ENCODE assay signal across 10 cellular contexts in the genomic region with DNA sequence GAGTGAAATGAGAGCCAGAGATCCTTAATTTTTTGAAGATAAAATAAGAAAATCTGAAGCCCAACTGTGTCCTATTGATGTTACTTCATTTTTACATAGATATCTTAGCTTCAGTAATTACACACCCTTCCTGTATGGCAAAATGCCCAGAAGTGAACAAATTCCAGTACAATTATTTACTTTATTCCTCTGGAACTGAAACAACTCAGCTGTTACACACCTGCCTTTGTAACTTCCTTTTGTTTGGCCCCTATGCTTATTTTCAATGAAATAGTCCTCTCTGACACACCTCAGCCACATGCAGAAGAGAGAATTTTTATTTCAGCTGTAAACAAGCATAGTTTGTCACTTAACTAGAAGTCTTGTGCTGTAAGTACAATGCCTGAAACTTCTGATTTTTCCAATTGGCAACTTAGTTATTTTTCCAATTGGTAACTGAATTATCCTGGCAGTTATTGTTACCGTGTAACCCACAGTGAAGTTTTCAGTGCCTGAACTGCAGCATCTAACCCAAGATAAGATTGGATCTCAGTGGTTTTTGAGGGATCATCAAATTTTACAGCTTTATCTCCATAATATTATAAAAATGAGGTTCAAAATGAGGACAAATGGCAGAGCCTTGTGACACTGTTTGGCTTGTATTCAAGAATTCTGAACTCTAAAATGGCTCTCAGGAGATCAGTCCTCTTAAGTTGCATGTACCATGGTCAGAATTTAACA.
DNase-seq lines count a peak whose midpoint lies in the region; ATAC-seq and TF ChIP-seq lines count a peak whose summit lies in the region.
"Had no signal": no experiment of that assay in that cellular context is flagged by ENCODE, and none has a peak within 500 bp of the region (broad histone marks: within the 10 kb centered on the region; RNA-seq: fewer than 3 reads in every experiment).

No MANE protein-coding gene starts in this region.

- no peaks in the 10 kb centered on the region for H3K9me3 ChIP-seq in left ventricle myocardium inferior (replicated peaks)
- H3K9me3 ChIP-seq in aorta (ENCODE audit: control insufficient read depth, low read length), result no peaks in the 10 kb centered on the region

- peaks cover 33% of the 10 kb centered on the region for H3K4me1 ChIP-seq in left ventricle myocardium inferior
- H3K4me1 ChIP-seq in aorta (ENCODE audit: control insufficient read depth in 1 of 2, insufficient read depth in 2 of 2, low read length in 2 of 2), result peaks cover 0 to 3% of the 10 kb centered on the region in 2 donors

- H3K36me3 ChIP-seq in left ventricle myocardium inferior (no peaks in the 10 kb centered on the region), aorta (ENCODE audit: control insufficient read depth in 1 of 2, insufficient read depth in 2 of 2, low read length in 1 of 2) (no peaks in the 10 kb centered on the region)

- no peaks in the 10 kb centered on the region for H3K27me3 ChIP-seq in left ventricle myocardium inferior (ENCODE audit: low read depth)
- H3K27me3 ChIP-seq in aorta (ENCODE audit: control insufficient read depth in 1 of 2, insufficient read depth in 2 of 2, low read length in 1 of 2), result no peaks in the 10 kb centered on the region

- ATAC-seq in aorta (ENCODE audit: low FRiP score) (peak; percentile 11), GM19035 (IDR thresholded peaks at IDR 0.05; ENCODE audit: unreplicated experiment) (no peak)
- ATAC-seq: stimulated activated effector memory CD8-positive, alpha-beta T cell treated with anti-CD3 and anti-CD28 coated beads, Interleukin-12 subunit alpha, Interleukin-12 subunit beta, amount 100 ng/mL, for 72 hours had no signal

- DNase-seq in NCI-H510A treated with DMSO at 0.1 percent for 48 hours (lab: John Stamatoyannopoulos, UW), result peak; percentile 33
- no peak for DNase-seq in NCI-H510A (lab: John Stamatoyannopoulos, UW)
- peak; percentile 25 to 74 for DNase-seq in SW 1271 (lab: John Stamatoyannopoulos, UW)
- DNase-seq in left ventricle myocardium inferior, result no peak
- DNase-seq in aorta, result no peak
- DNase-seq in 8988T, result no peak
- no peak for DNase-seq in T1000 (lab: John Stamatoyannopoulos, UW)
- DNase-seq: T-helper 9 cell had no signal

- intact Hi-C loops in left ventricle myocardium inferior (cut with micrococcal nuclease) (no loop called here), aorta (cut with DNase I) (no loop called here)

- TF ChIP-seq CTCF in left ventricle myocardium inferior (IDR thresholded peaks at IDR 0.05; ENCODE audit: borderline replicate concordance), result no peak

- WGBS in aorta, 2 donors, result 8 to 13% methylated on average over 1 of the region's 1 CpG

- H3K27ac ChIP-seq in left ventricle myocardium inferior (replicated peaks) (peak overlapping the region; percentile 60), aorta (ENCODE audit: low read depth in 1 of 2, low read length in 2 of 2) (no peak overlapping the region)

- no peak overlapping the region for H3K4me3 ChIP-seq in left ventricle myocardium inferior
- no peak overlapping the region for H3K4me3 ChIP-seq in aorta (ENCODE audit: low read length in 2 of 2)

Comparison
In these comparisons a context has a peak if more than half of its experiments do, and no peak if none do; other contexts are left out.
1. DNase-seq: peak in NCI-H510A treated with DMSO at 0.1 percent for 48 hours (single experiment) and SW 1271 (2 of 2); none in NCI-H510A (single experiment), left ventricle myocardium inferior (single experiment), aorta (0 of 2), 8988T (single experiment) and T1000 (single experiment).